ENCODE assay signal across 8 cellular contexts in genomic region chr10:103493362-103493871, GRCh38. TPM values are rescaled to one million over a fixed set of nuclear protein-coding genes. Genes with fewer than 3 reads are reported as not detected.
DNase-seq lines count a peak whose midpoint lies in the region; ATAC-seq and TF ChIP-seq lines count a peak whose summit lies in the region.

NEURL1 (plus strand) TSS chr10:103493705; CDS start chr10:103494388, 683 bp downstream.

- TF ChIP-seq CTCF in CD14-positive monocyte (IDR thresholded peaks at IDR 0.05) (no peak), right atrium auricular region (IDR thresholded peaks at IDR 0.05) (no peak)

- H3K4me3 Mint-ChIP-seq in CD14-positive monocyte = peak within 1 kb of the TSS; percentile 74 to 88
- H3K4me3 Mint-ChIP-seq in activated naive CD4-positive, alpha-beta T cell treated with anti-CD3 and anti-CD28 coated beads for 36 hours = peak within 1 kb of the TSS; percentile 74

- no peaks in the 10 kb centered on the region for H3K9me3 ChIP-seq in right atrium auricular region

- peaks cover 54 to 68% (median 64%) of the 10 kb centered on the region in 3 donors for H3K27me3 Mint-ChIP-seq in CD14-positive monocyte (ENCODE audit: low read depth in 3 of 3)
- H3K27me3 Mint-ChIP-seq in activated naive CD4-positive, alpha-beta T cell treated with anti-CD3 and anti-CD28 coated beads for 36 hours (ENCODE audit: low read depth) = peaks cover 43% of the 10 kb centered on the region

- peak within 1 kb of the TSS in 1 of 2 donors; percentile 4 for H3K27ac ChIP-seq in right atrium auricular region
- H3K27ac ChIP-seq in rectal smooth muscle tissue (ENCODE audit: low read depth, low read length) = no peak within 1 kb of the TSS

- peaks cover 3 to 4% of the 10 kb centered on the region in 2 donors for H3K36me3 Mint-ChIP-seq in CD14-positive monocyte
- no peaks in the 10 kb centered on the region for H3K36me3 Mint-ChIP-seq in activated naive CD4-positive, alpha-beta T cell treated with anti-CD3 and anti-CD28 coated beads for 36 hours (ENCODE audit: low read depth)

- H3K27ac Mint-ChIP-seq in CD14-positive monocyte = peak within 1 kb of the TSS in 1 of 7 donors; percentile 33
- no peak within 1 kb of the TSS for H3K27ac Mint-ChIP-seq in activated naive CD4-positive, alpha-beta T cell treated with anti-CD3 and anti-CD28 coated beads for 36 hours

- CTCF ChIA-PET in activated naive CD4-positive, alpha-beta T cell treated with anti-CD3 and anti-CD28 coated beads for 36 hours (lab: Charles Lee) = interaction anchor here (1.0 to 1.5 kb wide), 7 partner anchors 9 to 98 kb away, joined by 3 to 10 read pairs (median 3); no protein-coding TSS in a partner anchor

- intact Hi-C loops in CD14-positive monocyte (cut with micrococcal nuclease) = no loop called here
- intact Hi-C loops in activated naive CD4-positive, alpha-beta T cell treated with anti-CD3 and anti-CD28 coated beads for 36 hours (cut with micrococcal nuclease) = loop anchor here (5.0 kb wide), 1 partner anchor 99 kb away; no protein-coding TSS in a partner anchor

- H3K36me3 ChIP-seq in right atrium auricular region (no peaks in the 10 kb centered on the region), rectal smooth muscle tissue (ENCODE audit: control insufficient read depth, insufficient read depth, low read length) (no peaks in the 10 kb centered on the region)

- H3K4me1 Mint-ChIP-seq in CD14-positive monocyte = peaks cover 10% of the 10 kb centered on the region
- peaks cover 16% of the 10 kb centered on the region for H3K4me1 Mint-ChIP-seq in activated naive CD4-positive, alpha-beta T cell treated with anti-CD3 and anti-CD28 coated beads for 36 hours (ENCODE audit: low read depth)

- H3K4me1 ChIP-seq in right atrium auricular region = peaks cover 0 to 27% of the 10 kb centered on the region in 2 donors
- H3K4me1 ChIP-seq in rectal smooth muscle tissue (ENCODE audit: control insufficient read depth, insufficient read depth, low read length) = no peaks in the 10 kb centered on the region

- DNase-seq in CD14-positive monocyte (ENCODE audit: low spot score) (no peak), HuH-7.5 (ENCODE audit: low spot score) (peak; percentile 40), right atrium auricular region (ENCODE audit: low spot score) (no peak), cerebellar nuclear complex (lab: John Stamatoyannopoulos, UW) (no peak)
- DNase-seq in activated naive CD4-positive, alpha-beta T cell treated with anti-CD3 and anti-CD28 coated beads for 36 hours = peak; percentile 37

- H3K9me3 Mint-ChIP-seq in CD14-positive monocyte = peaks cover 0 to 7% (median 5%) of the 10 kb centered on the region in 7 donors
- H3K9me3 Mint-ChIP-seq in activated naive CD4-positive, alpha-beta T cell treated with anti-CD3 and anti-CD28 coated beads for 36 hours = no peaks in the 10 kb centered on the region

- H3K4me3 ChIP-seq in right atrium auricular region (peak within 1 kb of the TSS; percentile 40 to 61), rectal smooth muscle tissue (ENCODE audit: low read length) (peak within 1 kb of the TSS; percentile 52)

- ATAC-seq in HG03039 (IDR thresholded peaks at IDR 0.05; ENCODE audit: unreplicated experiment) (no peak), GM18517 (IDR thresholded peaks at IDR 0.05; ENCODE audit: unreplicated experiment) (no peak)

- H3K27me3 ChIP-seq in right atrium auricular region (no peaks in the 10 kb centered on the region), rectal smooth muscle tissue (ENCODE audit: control insufficient read depth, insufficient read depth, low read length) (peaks cover 10% of the 10 kb centered on the region)

- H3K9ac ChIP-seq in rectal smooth muscle tissue (ENCODE audit: low read length) = no peak within 1 kb of the TSS

RNA-seq across cellular contexts. Expression of gene NEURL1, which starts in this region (rescaled TPM):
- polyA plus RNA-seq in CD14-positive monocyte = 1 to 10 TPM; 3.0 to 3.3 TPM
- 1 to 10 TPM; 1.3 to 1.6 TPM for total RNA-seq in activated naive CD4-positive, alpha-beta T cell treated with anti-CD3 and anti-CD28 coated beads for 36 hours
- under 1 TPM in 1 of 2 donors, not detected in 1; 0.12 TPM for total RNA-seq in right atrium auricular region

Comparison
In these comparisons a context has a peak if more than half of its experiments do, and no peak if none do; other contexts are left out.
1. DNase-seq: peak in HuH-7.5 (single experiment) and activated naive CD4-positive, alpha-beta T cell treated with anti-CD3 and anti-CD28 coated beads for 36 hours (single experiment); none in CD14-positive monocyte (single experiment), right atrium auricular region (single experiment) and cerebellar nuclear complex (0 of 2).